Comparison of ENCODE assay signal across 10 cellular contexts in the genomic region with DNA sequence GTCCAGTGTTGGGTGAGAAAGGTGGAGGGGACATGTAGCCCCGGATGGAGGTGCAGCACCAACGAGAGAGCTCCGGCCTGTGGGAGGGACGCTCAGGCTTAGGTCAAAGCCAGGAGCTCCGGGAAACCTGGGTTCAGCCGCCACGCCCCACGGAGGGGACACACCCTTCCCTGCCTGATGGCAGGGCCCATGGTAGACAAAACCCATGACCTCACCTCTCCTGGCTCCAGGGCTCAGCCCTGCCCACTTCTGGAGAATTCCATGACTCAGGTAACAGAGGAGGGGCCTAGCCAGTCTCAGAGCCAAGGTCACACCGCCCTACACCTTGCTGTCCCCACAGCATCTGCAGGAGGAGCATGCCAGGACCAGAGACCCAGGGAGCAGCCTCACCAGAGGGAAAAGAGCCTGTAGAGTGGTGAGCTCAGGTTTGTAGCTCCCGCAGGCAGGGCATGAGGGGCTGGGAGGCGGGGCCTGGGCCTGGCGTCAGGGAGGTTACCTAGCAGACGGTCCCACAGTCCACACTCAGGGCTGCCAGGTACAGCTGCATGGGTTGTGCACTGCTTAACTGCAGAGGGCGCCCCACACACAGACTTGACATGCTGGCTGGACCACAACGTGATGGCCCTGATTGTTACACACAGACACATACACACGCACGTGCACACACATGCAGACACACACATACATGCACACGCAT.
DNase-seq lines count a peak whose midpoint lies in the region; ATAC-seq, FAIRE-seq and TF ChIP-seq lines count a peak whose summit lies in the region.
"Had no signal": no experiment of that assay in that cellular context is flagged by ENCODE, and none has a peak within 500 bp of the region (broad histone marks: within the 10 kb centered on the region; RNA-seq: fewer than 3 reads in every experiment).

No MANE protein-coding gene starts in this region.

- no peaks in the 10 kb centered on the region for H3K36me3 Mint-ChIP-seq in activated naive CD4-positive, alpha-beta T cell treated with anti-CD3 and anti-CD28 coated beads, Interleukin-2, amount 10 ng/mL, durations not matched to agents 7 days and 5 days
- H3K36me3 Mint-ChIP-seq: brain had no signal

- 62% methylated on average over 18 of the region's 18 CpGs for WGBS in hepatocyte (ENCODE audit: low lambda C conversion rate, missing lambda C conversion rate)

- ATAC-seq in HG03378 (IDR thresholded peaks at IDR 0.05; ENCODE audit: unreplicated experiment): no peak

- H3K27ac ChIP-seq in 22Rv1: peak overlapping the region; percentile 67
- peak overlapping the region; percentile 99 for H3K27ac ChIP-seq in hepatocyte
- H3K27ac ChIP-seq: tibial artery had no signal

- CTCF ChIA-PET in activated naive CD4-positive, alpha-beta T cell treated with anti-CD3 and anti-CD28 coated beads, Interleukin-2, amount 10 ng/mL, durations not matched to agents 7 days and 5 days (lab: Charles Lee): interaction anchor here (0.6 to 2.7 kb wide), 14 partner anchors 12 to 426 kb away, joined by 3 to 16 read pairs (median 3); no protein-coding TSS in a partner anchor

- H3K4me3 ChIP-seq in hepatocyte: no peak overlapping the region
- H3K4me3 ChIP-seq: tibial artery had no signal

- H3K27me3 Mint-ChIP-seq in activated naive CD4-positive, alpha-beta T cell treated with anti-CD3 and anti-CD28 coated beads, Interleukin-2, amount 10 ng/mL, durations not matched to agents 7 days and 5 days: peaks cover 16% of the 10 kb centered on the region

- H3K36me3 ChIP-seq in hepatocyte (replicated peaks; ENCODE audit: insufficient read depth, low read depth): no peaks in the 10 kb centered on the region
- H3K36me3 ChIP-seq: tibial artery had no signal

- no peaks in the 10 kb centered on the region for H3K9me2 ChIP-seq in hepatocyte (replicated peaks; ENCODE audit: insufficient read depth)

- no peaks in the 10 kb centered on the region for H3K9me3 Mint-ChIP-seq in activated naive CD4-positive, alpha-beta T cell treated with anti-CD3 and anti-CD28 coated beads, Interleukin-2, amount 10 ng/mL, durations not matched to agents 7 days and 5 days

- peak; percentile 82 for TF ChIP-seq CTCF in 22Rv1 (IDR thresholded peaks at IDR 0.05)
- TF ChIP-seq CTCF in hepatocyte (IDR thresholded peaks at IDR 0.05; ENCODE audit: poor library complexity): peak; percentile 58

- peaks cover 25% of the 10 kb centered on the region for H3K4me1 Mint-ChIP-seq in activated naive CD4-positive, alpha-beta T cell treated with anti-CD3 and anti-CD28 coated beads, Interleukin-2, amount 10 ng/mL, durations not matched to agents 7 days and 5 days

- TF ChIP-seq POLR2A in GM12891 (IDR thresholded peaks at IDR 0.05; ENCODE audit: low read depth, low read length): no peak

- H3K27ac Mint-ChIP-seq in activated naive CD4-positive, alpha-beta T cell treated with anti-CD3 and anti-CD28 coated beads, Interleukin-2, amount 10 ng/mL, durations not matched to agents 7 days and 5 days: no peak overlapping the region
- H3K27ac Mint-ChIP-seq: brain had no signal

- H3K9me3 ChIP-seq in hepatocyte (ENCODE audit: low read depth): no peaks in the 10 kb centered on the region
- H3K9me3 ChIP-seq: tibial artery had no signal

- peaks cover 25% of the 10 kb centered on the region for H3K79me2 ChIP-seq in hepatocyte

- DNase-seq in GM12891 (ENCODE audit: insufficient read length, low spot score): peak; percentile 65
- peak; percentile 38 to 68 for DNase-seq in NCI-H526 (lab: John Stamatoyannopoulos, UW)
- DNase-seq in activated naive CD4-positive, alpha-beta T cell treated with anti-CD3 and anti-CD28 coated beads, Interleukin-2, amount 10 ng/mL, durations not matched to agents 7 days and 5 days: peak; percentile 72
- DNase-seq in hepatocyte (ENCODE audit: low spot score): peak; percentile 93
- DNase-seq in stimulated activated CD4-positive, alpha-beta T cell treated with anti-CD3 and anti-CD28 coated beads, Interleukin-2, amount 100 ng/mL, for 4 hours (ENCODE audit: low read depth): peak; percentile 16
- no peak for DNase-seq in NCI-H446 treated with DMSO at 0.1 percent for 48 hours (lab: John Stamatoyannopoulos, UW)

- FAIRE-seq in GM12891 (lab: Jason Lieb, UNC): peak; percentile 95

- no peaks in the 10 kb centered on the region for H4K20me1 ChIP-seq in hepatocyte (ENCODE audit: insufficient read depth, poor library complexity, severe bottlenecking)

- H3K4me1 ChIP-seq in hepatocyte (ENCODE audit: insufficient read depth): peaks cover 21% of the 10 kb centered on the region

- peak overlapping the region; percentile 74 for H3K4me2 ChIP-seq in hepatocyte

- H3K27me3 ChIP-seq in hepatocyte: no peaks in the 10 kb centered on the region
- H3K27me3 ChIP-seq: tibial artery had no signal

- no peak overlapping the region for H3K4me3 Mint-ChIP-seq in activated naive CD4-positive, alpha-beta T cell treated with anti-CD3 and anti-CD28 coated beads, Interleukin-2, amount 10 ng/mL, durations not matched to agents 7 days and 5 days
- H3K4me3 Mint-ChIP-seq: brain had no signal

- H2AFZ ChIP-seq in hepatocyte: no peak overlapping the region

TF ChIP-seq in GM12891, 5 proteins besides CTCF, POLR2A, EP300 and RAD21:
- no peak for TF ChIP-seq POLR2AphosphoS5 (IDR thresholded peaks at IDR 0.05; ENCODE audit: low read depth, low read length)
- TF ChIP-seq TAF1 (IDR thresholded peaks at IDR 0.05; ENCODE audit: low read depth, low read length): no peak
- no peak for TF ChIP-seq POU2F2 (IDR thresholded peaks at IDR 0.05; ENCODE audit: low read depth, low read length)
- TF ChIP-seq SPI1 (IDR thresholded peaks at IDR 0.05; ENCODE audit: low read depth, low read length): no peak
- TF ChIP-seq PAX5 (IDR thresholded peaks at IDR 0.05; ENCODE audit: insufficient read depth, low read length, severe bottlenecking): no peak
TF ChIP-seq in GM12891: peak in this region for 0.
